Comparison of ENCODE assay signal across 1 cellular context in the genomic region with DNA sequence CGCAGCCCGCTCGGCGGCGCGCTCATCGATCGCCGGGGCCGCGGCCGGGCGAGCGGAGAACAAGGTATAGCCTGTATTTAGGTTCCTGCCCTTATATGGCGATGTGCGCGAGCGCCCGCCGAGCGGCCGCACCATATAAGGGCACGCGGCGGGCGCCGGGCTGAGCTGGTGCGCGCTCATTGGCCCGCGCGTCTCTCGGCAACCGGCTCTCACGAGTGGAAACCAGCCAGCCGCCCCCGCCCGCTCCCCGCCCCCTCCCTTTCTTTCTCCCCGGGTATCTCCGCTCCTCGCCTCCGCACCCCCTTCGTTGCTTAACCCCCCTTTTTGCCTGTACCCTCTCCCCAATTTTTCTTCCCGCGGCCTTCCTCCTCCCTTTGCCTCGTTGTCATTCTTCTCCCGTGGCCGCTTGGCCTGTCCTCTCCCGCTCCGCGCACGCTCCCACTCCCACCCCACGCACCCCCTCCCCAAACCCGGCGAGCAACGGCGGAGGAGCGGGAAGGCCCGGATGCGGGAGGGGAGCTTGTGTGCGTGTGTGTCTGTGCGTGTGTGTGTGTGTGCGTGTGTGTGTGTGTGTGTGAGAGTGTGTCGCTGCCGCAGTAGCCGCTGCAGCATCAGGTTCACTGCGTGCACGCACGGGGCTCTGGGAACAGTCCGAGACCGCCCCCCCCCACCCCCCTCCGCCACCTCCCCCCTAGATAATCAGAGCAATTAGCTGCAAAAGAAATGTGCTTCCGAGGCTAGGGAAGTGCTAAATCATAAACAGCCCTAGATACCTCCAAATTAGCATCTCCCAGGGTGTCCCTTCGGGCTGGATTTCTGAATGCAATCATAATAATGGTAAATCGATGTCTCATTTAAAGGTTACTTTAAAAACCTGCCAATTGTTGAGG.
TF ChIP-seq lines count a peak whose summit lies in the region.

No MANE protein-coding gene starts in this region.

TF ChIP-seq in HepG2, 621 proteins besides CTCF, POLR2A, EP300 and RAD21 (continued from another document and continues in another):
- TF ChIP-seq, protein P1, sequence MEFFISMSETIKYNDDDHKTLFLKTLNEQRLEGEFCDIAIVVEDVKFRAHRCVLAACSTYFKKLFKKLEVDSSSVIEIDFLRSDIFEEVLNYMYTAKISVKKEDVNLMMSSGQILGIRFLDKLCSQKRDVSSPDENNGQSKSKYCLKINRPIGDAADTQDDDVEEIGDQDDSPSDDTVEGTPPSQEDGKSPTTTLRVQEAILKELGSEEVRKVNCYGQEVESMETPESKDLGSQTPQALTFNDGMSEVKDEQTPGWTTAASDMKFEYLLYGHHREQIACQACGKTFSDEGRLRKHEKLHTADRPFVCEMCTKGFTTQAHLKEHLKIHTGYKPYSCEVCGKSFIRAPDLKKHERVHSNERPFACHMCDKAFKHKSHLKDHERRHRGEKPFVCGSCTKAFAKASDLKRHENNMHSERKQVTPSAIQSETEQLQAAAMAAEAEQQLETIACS (CRISPR knock-in tag; IDR thresholded peaks at IDR 0.05): peak; percentile 82
- TF ChIP-seq USF2 (IDR thresholded peaks at IDR 0.05; ENCODE audit: low read depth, low read length): no peak
- TF ChIP-seq USF2 (CRISPR knock-in tag; IDR thresholded peaks at IDR 0.05; ENCODE audit: borderline replicate concordance): peak; percentile 93; the same call in 1 of the 2 replicates
- 0 out of 2 replicates have a peak, but pooled peaks have one; percentile 11 for TF ChIP-seq SOX13 (IDR thresholded peaks at IDR 0.05)
- no peak for TF ChIP-seq SOX13 (CRISPR knock-in tag; conservative IDR thresholded peaks at IDR 0.05 in 1 of 2, IDR thresholded peaks at IDR 0.05 in 1 of 2)
- no peak for TF ChIP-seq ASH2L (IDR thresholded peaks at IDR 0.05; ENCODE audit: insufficient read length, low read depth, low read length)
- no peak for TF ChIP-seq RNF219 (CRISPR knock-in tag; IDR thresholded peaks at IDR 0.05)
- peak; percentile 37; the same call in 1 of the 2 replicates for TF ChIP-seq HDAC1 (CRISPR knock-in tag; IDR thresholded peaks at IDR 0.05)
- TF ChIP-seq, protein P2, sequence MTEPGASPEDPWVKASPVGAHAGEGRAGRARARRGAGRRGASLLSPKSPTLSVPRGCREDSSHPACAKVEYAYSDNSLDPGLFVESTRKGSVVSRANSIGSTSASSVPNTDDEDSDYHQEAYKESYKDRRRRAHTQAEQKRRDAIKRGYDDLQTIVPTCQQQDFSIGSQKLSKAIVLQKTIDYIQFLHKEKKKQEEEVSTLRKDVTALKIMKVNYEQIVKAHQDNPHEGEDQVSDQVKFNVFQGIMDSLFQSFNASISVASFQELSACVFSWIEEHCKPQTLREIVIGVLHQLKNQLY (CRISPR knock-in tag; IDR thresholded peaks at IDR 0.05): no peak
- no peak for TF ChIP-seq E2F5 (CRISPR knock-in tag; conservative IDR thresholded peaks at IDR 0.05)
- peak; percentile 39; the same call in 1 of the 3 replicates for TF ChIP-seq MXI1 (IDR thresholded peaks at IDR 0.05; ENCODE audit: borderline replicate concordance, low read depth, low read length)
- TF ChIP-seq, protein P3, sequence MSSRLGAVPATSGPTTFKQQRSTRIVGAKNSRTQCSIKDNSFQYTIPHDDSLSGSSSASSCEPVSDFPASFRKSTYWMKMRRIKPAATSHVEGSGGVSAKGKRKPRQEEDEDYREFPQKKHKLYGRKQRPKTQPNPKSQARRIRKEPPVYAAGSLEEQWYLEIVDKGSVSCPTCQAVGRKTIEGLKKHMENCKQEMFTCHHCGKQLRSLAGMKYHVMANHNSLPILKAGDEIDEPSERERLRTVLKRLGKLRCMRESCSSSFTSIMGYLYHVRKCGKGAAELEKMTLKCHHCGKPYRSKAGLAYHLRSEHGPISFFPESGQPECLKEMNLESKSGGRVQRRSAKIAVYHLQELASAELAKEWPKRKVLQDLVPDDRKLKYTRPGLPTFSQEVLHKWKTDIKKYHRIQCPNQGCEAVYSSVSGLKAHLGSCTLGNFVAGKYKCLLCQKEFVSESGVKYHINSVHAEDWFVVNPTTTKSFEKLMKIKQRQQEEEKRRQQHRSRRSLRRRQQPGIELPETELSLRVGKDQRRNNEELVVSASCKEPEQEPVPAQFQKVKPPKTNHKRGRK (CRISPR knock-in tag; IDR thresholded peaks at IDR 0.05): no peak
- 0 out of 2 replicates have a peak, but pooled peaks have one; percentile 18 for TF ChIP-seq MEF2D (CRISPR knock-in tag; IDR thresholded peaks at IDR 0.05)
- TF ChIP-seq FOXM1 (CRISPR knock-in tag; IDR thresholded peaks at IDR 0.05): no peak
- TF ChIP-seq PTBP1 (IDR thresholded peaks at IDR 0.05; ENCODE audit: low read depth, low read length, poor library complexity, severe bottlenecking): no peak
- TF ChIP-seq ZNF558 (CRISPR knock-in tag; IDR thresholded peaks at IDR 0.05; ENCODE audit: borderline replicate concordance): no peak
- no peak; the same call in 1 of the 2 replicates for TF ChIP-seq ZFY (CRISPR knock-in tag; IDR thresholded peaks at IDR 0.05)
- TF ChIP-seq CREB3 (CRISPR knock-in tag; IDR thresholded peaks at IDR 0.05): no peak
- TF ChIP-seq MTERF4 (CRISPR knock-in tag; IDR thresholded peaks at IDR 0.05): peak; percentile 58; the same call in 1 of the 2 replicates
- TF ChIP-seq HOXA3 (CRISPR knock-in tag; IDR thresholded peaks at IDR 0.05): peak; percentile 57; the same call in 1 of the 2 replicates
- no peak for TF ChIP-seq ZBTB25 (CRISPR knock-in tag; IDR thresholded peaks at IDR 0.05)
- no peak for TF ChIP-seq ZNF101 (CRISPR knock-in tag; IDR thresholded peaks at IDR 0.05; ENCODE audit: borderline replicate concordance, low read depth)
- TF ChIP-seq NFYB (CRISPR knock-in tag; IDR thresholded peaks at IDR 0.05): peak; percentile 75
- 0 out of 2 replicates have a peak, but pooled peaks have one; percentile 13 for TF ChIP-seq RXRB (CRISPR knock-in tag; IDR thresholded peaks at IDR 0.05; ENCODE audit: borderline replicate concordance)
- no peak for TF ChIP-seq ZBTB44 (CRISPR knock-in tag; IDR thresholded peaks at IDR 0.05)
- TF ChIP-seq SRF (IDR thresholded peaks at IDR 0.05; ENCODE audit: low read depth, low read length): peak; percentile 100
- no peak for TF ChIP-seq EED (CRISPR knock-in tag; IDR thresholded peaks at IDR 0.05)
- no peak for TF ChIP-seq SOX6 (IDR thresholded peaks at IDR 0.05)
- TF ChIP-seq SOX6 (CRISPR knock-in tag; IDR thresholded peaks at IDR 0.05): 0 out of 2 replicates have a peak, but pooled peaks have one; percentile 8
- TF ChIP-seq TBL1XR1 (IDR thresholded peaks at IDR 0.05; ENCODE audit: borderline replicate concordance, low read length, partially characterized antibody): no peak
- 0 out of 2 replicates have a peak, but pooled peaks have one; percentile 1 for TF ChIP-seq MED13 (CRISPR knock-in tag; IDR thresholded peaks at IDR 0.05)
- TF ChIP-seq LCORL (IDR thresholded peaks at IDR 0.05): no peak
- TF ChIP-seq LCORL (CRISPR knock-in tag; IDR thresholded peaks at IDR 0.05): peak; percentile 57; the same call in 1 of the 2 replicates
- TF ChIP-seq DMTF1 (CRISPR knock-in tag; IDR thresholded peaks at IDR 0.05): no peak
- no peak for TF ChIP-seq ZFYVE20 (CRISPR knock-in tag; IDR thresholded peaks at IDR 0.05; ENCODE audit: borderline replicate concordance, low read depth)
- TF ChIP-seq TBP (CRISPR knock-in tag; IDR thresholded peaks at IDR 0.05): no peak
- TF ChIP-seq ZNF256 (CRISPR knock-in tag; conservative IDR thresholded peaks at IDR 0.05): no peak
- TF ChIP-seq SKI (IDR thresholded peaks at IDR 0.05; ENCODE audit: partially characterized antibody): peak; percentile 27
